Comparison of ENCODE assay signal across 17 cellular contexts in the genomic region with DNA sequence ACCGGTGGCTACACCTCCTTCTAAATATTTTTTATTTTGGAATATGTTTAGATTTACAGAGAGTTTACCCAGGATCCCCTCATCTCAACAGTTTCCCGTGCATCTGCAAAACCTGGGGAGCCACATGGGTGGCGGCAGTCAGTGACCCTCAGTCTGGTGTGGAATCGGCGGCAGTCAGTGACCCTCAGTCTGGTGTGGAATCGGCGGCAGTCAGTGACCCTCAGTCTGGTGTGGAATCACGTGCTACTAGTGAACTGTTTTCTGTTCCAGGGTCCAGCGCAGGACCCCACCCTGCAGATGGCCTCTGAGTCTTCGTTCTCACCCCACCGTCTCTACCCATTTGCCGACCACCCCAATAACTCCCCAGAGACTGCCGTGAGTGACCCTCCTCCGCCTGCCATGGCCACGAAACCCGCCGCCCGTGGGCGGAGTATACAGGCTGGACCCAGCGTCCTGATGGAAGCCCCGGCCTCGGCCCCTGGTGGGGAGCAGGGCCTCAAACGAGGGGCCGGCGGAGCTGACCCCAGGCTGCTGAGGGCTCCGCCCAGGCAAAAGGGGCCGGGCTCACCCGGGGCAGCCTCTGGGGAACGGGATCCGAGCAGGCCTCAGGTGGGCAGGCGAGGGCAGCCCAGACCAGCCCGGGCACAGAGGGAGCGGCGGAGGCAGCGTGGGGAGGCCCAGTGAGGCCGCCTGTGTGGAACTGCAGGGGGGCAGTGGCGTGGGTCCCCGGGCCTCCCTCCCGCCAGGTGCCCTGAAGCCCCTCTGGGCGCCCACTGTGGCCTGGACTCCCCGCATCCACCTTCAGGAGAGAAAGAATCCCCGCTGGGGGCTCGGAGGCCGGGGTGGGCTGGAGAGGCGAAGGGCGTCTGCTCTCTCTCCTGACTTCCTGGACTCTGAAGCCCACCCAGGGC. TPM values are rescaled to one million over a fixed set of nuclear protein-coding genes. Genes with fewer than 3 reads are reported as not detected.
A peak's percentile ranks its signal among the peaks of the same experiment; 100 is the strongest.
DNase-seq lines count a peak whose midpoint lies in the region; ATAC-seq and TF ChIP-seq lines count a peak whose summit lies in the region.
"Had no signal": no experiment of that assay in that cellular context is flagged by ENCODE, and none has a peak within 500 bp of the region (broad histone marks: within the 10 kb centered on the region; RNA-seq: fewer than 3 reads in every experiment).

No MANE protein-coding gene starts in this region.

- WGBS in heart right ventricle, 2 donors, result 66 to 68% methylated on average over 44 to 46 of the region's 46 CpGs
- 62 to 63% methylated on average over 46 of the region's 46 CpGs for WGBS in aorta, 2 donors

- H3K9me3 Mint-ChIP-seq in Calu3 (ENCODE audit: low read depth, unreplicated experiment), result no peaks in the 10 kb centered on the region

- CTCF ChIA-PET in Calu3 (lab: Charles Lee) (no interaction called here), HEK293T (lab: Yijun Ruan, JAX) (no interaction called here)

- H3K27ac ChIP-seq in heart right ventricle (no peak overlapping the region), lower lobe of right lung (no peak overlapping the region), aorta (ENCODE audit: low read depth in 1 of 2, low read length in 2 of 2) (no peak overlapping the region)

- TF ChIP-seq CTCF in heart right ventricle (IDR thresholded peaks at IDR 0.05) (no peak), lower lobe of right lung (IDR thresholded peaks at IDR 0.05) (no peak), Calu3 (IDR thresholded peaks at IDR 0.05; ENCODE audit: unreplicated experiment) (no peak)

- H3K4me3 Mint-ChIP-seq in T-helper 17 cell (peak overlapping the region; percentile 25), Calu3 (ENCODE audit: low read depth, unreplicated experiment) (no peak overlapping the region)

- ATAC-seq in heart right ventricle (no peak), T-helper 17 cell (no peak), lower lobe of right lung (no peak), aorta (ENCODE audit: low FRiP score) (peak; percentile 64), HG03460 (IDR thresholded peaks at IDR 0.05; ENCODE audit: unreplicated experiment) (no peak)
- ATAC-seq: K562 had no signal

- no peaks in the 10 kb centered on the region for H3K36me3 ChIP-seq in heart right ventricle
- no peaks in the 10 kb centered on the region for H3K36me3 ChIP-seq in lower lobe of right lung
- no peaks in the 10 kb centered on the region for H3K36me3 ChIP-seq in aorta (ENCODE audit: control insufficient read depth in 1 of 2, insufficient read depth in 2 of 2, low read length in 1 of 2)

- H3K36me3 Mint-ChIP-seq in T-helper 17 cell (ENCODE audit: low read depth) (peaks cover 2% of the 10 kb centered on the region), Calu3 (ENCODE audit: insufficient read depth, unreplicated experiment) (peaks cover 5% of the 10 kb centered on the region)

- H3K27me3 ChIP-seq in heart right ventricle, result peaks cover 35 to 69% (median 58%) of the 10 kb centered on the region in 7 donors
- peaks cover 56% of the 10 kb centered on the region for H3K27me3 ChIP-seq in lower lobe of right lung (ENCODE audit: low read depth)
- H3K27me3 ChIP-seq in aorta (ENCODE audit: control insufficient read depth in 1 of 2, insufficient read depth in 2 of 2, low read length in 1 of 2), result no peaks in the 10 kb centered on the region

- intact Hi-C loops in cardiac septum (cut with DNase I) (no loop called here), heart right ventricle (cut with DNase I) (no loop called here), lower lobe of right lung (cut with DNase I) (no loop called here), aorta (cut with DNase I) (no loop called here), Calu3 (cut with micrococcal nuclease; ENCODE audit: unreplicated experiment) (loop anchor here (5.0 kb wide), 1 partner anchor 78 kb away; no protein-coding TSS in a partner anchor)

- H3K9me3 ChIP-seq in heart right ventricle (no peaks in the 10 kb centered on the region), T-helper 17 cell (ENCODE audit: control insufficient read depth, low read length, poor library complexity, severe bottlenecking) (no peaks in the 10 kb centered on the region), lower lobe of right lung (no peaks in the 10 kb centered on the region), aorta (ENCODE audit: control insufficient read depth, low read length) (no peaks in the 10 kb centered on the region)

- H3K27me3 Mint-ChIP-seq in T-helper 17 cell (peaks cover 34% of the 10 kb centered on the region), Calu3 (ENCODE audit: unreplicated experiment) (peaks cover 32% of the 10 kb centered on the region)

- H3K4me1 Mint-ChIP-seq in T-helper 17 cell (peaks cover 11% of the 10 kb centered on the region), Calu3 (ENCODE audit: low read depth, unreplicated experiment) (peaks cover 23% of the 10 kb centered on the region)

- POLR2A ChIA-PET in HEK293T (lab: Yijun Ruan, JAX), result no interaction called here

- H3K27ac Mint-ChIP-seq in T-helper 17 cell, result no peak overlapping the region
- H3K27ac Mint-ChIP-seq in Calu3 (ENCODE audit: unreplicated experiment), result no peak overlapping the region

- DNase-seq in cardiac septum (ENCODE audit: low spot score) (peak; percentile 67), heart right ventricle (no peak), T-helper 17 cell (peak in 1 of 3 donors; percentile 17), lower lobe of right lung (peak; percentile 43), aorta (peak in 1 of 2 donors; percentile 71), Calu3 (no peak), HEK293T (ENCODE audit: extremely low spot score) (no peak)
- DNase-seq: AML-193, hypothalamus, NCI-H1417, NCI-H446 treated with DMSO at 0.1 percent for 48 hours, occipital lobe had no signal

- no TSS peak for BruUV-seq in Calu3 (replicated peaks; lab: Mats Ljungman, UMichigan)

- no peak overlapping the region for H3K4me3 ChIP-seq in heart right ventricle
- H3K4me3 ChIP-seq in lower lobe of right lung, result no peak overlapping the region
- no peak overlapping the region for H3K4me3 ChIP-seq in aorta (ENCODE audit: low read length in 2 of 2)
- H3K4me3 ChIP-seq: K562 had no signal

- H3K4me1 ChIP-seq in heart right ventricle (peaks cover 0 to 12% (median 6%) of the 10 kb centered on the region in 9 donors), lower lobe of right lung (peaks cover 11% of the 10 kb centered on the region), aorta (ENCODE audit: control insufficient read depth in 1 of 2, insufficient read depth in 2 of 2, low read length in 2 of 2) (no peaks in the 10 kb centered on the region)

TF ChIP-seq in HEK293T, 16 proteins besides CTCF, POLR2A, EP300 and RAD21:
- TF ChIP-seq ELF4 (IDR thresholded peaks at IDR 0.05), result no peak
- TF ChIP-seq, protein P1, sequence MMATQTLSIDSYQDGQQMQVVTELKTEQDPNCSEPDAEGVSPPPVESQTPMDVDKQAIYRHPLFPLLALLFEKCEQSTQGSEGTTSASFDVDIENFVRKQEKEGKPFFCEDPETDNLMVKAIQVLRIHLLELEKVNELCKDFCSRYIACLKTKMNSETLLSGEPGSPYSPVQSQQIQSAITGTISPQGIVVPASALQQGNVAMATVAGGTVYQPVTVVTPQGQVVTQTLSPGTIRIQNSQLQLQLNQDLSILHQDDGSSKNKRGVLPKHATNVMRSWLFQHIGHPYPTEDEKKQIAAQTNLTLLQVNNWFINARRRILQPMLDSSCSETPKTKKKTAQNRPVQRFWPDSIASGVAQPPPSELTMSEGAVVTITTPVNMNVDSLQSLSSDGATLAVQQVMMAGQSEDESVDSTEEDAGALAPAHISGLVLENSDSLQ (IDR thresholded peaks at IDR 0.05), result no peak
- TF ChIP-seq FOXM1 (IDR thresholded peaks at IDR 0.05; ENCODE audit: borderline replicate concordance), result no peak
- TF ChIP-seq ARNT (IDR thresholded peaks at IDR 0.05), result no peak
- TF ChIP-seq ZNF384 (IDR thresholded peaks at IDR 0.05), result no peak
- TF ChIP-seq FOXA1 (IDR thresholded peaks at IDR 0.05), result no peak
- TF ChIP-seq SUZ12 (IDR thresholded peaks at IDR 0.05), result no peak
- TF ChIP-seq FOXK2 (IDR thresholded peaks at IDR 0.05), result no peak
- TF ChIP-seq CTBP1 (IDR thresholded peaks at IDR 0.05; ENCODE audit: borderline replicate concordance), result no peak
- TF ChIP-seq L3MBTL2 (conservative IDR thresholded peaks at IDR 0.05), result no peak
- no peak for TF ChIP-seq SP1 (IDR thresholded peaks at IDR 0.05)
- TF ChIP-seq NFRKB (IDR thresholded peaks at IDR 0.05), result no peak
- no peak for TF ChIP-seq LEF1 (IDR thresholded peaks at IDR 0.05; ENCODE audit: borderline replicate concordance)
- no peak for TF ChIP-seq TARDBP (IDR thresholded peaks at IDR 0.05)
- TF ChIP-seq HDGF (IDR thresholded peaks at IDR 0.05; ENCODE audit: borderline replicate concordance), result no peak

RNA-seq across cellular contexts. Expression of a gene that starts 2.5 kb away (rescaled TPM):
- total RNA-seq in cardiac septum, result not detected
- total RNA-seq in heart right ventricle, result under 1 TPM in 1 of 10 donors, not detected in 9; 0.11 TPM
- not detected for polyA plus RNA-seq in heart right ventricle
- not detected for total RNA-seq in T-helper 17 cell
- total RNA-seq in lower lobe of right lung, result 0.09 TPM
- not detected for total RNA-seq in aorta
- under 1 TPM in 1 of 2 donors, not detected in 1; 0.05 TPM for polyA plus RNA-seq in aorta
- total RNA-seq in Calu3 (2022), result not detected in 2 replicates
- total RNA-seq: epithelial cell of proximal tubule; lung microvascular endothelial cell; occipital lobe; T-helper 1 cell treated with Interleukin-12 subunit alpha and Interleukin-12 subunit beta and Interleukin-4 antibody, amounts not matched to agents 30 ng/mL and 1 ng/mL, for 36 hours had no signal

RNA-seq across cellular contexts. Expression of a gene that starts 48.1 kb away (rescaled TPM):
- total RNA-seq in cardiac septum, result not detected
- total RNA-seq in heart right ventricle, result not detected
- polyA plus RNA-seq in heart right ventricle, result not detected
- total RNA-seq in T-helper 17 cell, result not detected
- not detected for total RNA-seq in lower lobe of right lung
- not detected for total RNA-seq in aorta
- polyA plus RNA-seq in aorta, result not detected
- total RNA-seq in Calu3 (2022), result not detected in 2 replicates
- total RNA-seq: epithelial cell of proximal tubule; K562; lung microvascular endothelial cell; occipital lobe; T-helper 1 cell treated with Interleukin-12 subunit alpha and Interleukin-12 subunit beta and Interleukin-4 antibody, amounts not matched to agents 30 ng/mL and 1 ng/mL, for 36 hours had no signal
- polyA plus RNA-seq: K562 had no signal

RNA-seq across cellular contexts. Expression of a gene that starts 49.4 kb away (rescaled TPM):
- total RNA-seq in cardiac septum (31.3 TPM), heart right ventricle (10 to 100 TPM; 27.4 to 81.6 (median 41.6) TPM), T-helper 17 cell (100 to 1,000 TPM; 227 to 241 TPM), lower lobe of right lung (94.7 TPM), aorta (10 to 100 TPM; 41.4 to 74.9 TPM), Calu3 (2022) (86.3 and 97.3 TPM in 2 replicates)
- polyA plus RNA-seq in heart right ventricle (10 to 100 TPM; 43.9 to 62.0 TPM), aorta (10 to 100 TPM; 11.0 to 16.0 TPM)

Comparison
In these comparisons a context has a peak if more than half of its experiments do, and no peak if none do; other contexts are left out.
1. DNase-seq: peak in cardiac septum (single experiment) and lower lobe of right lung (single experiment); none in heart right ventricle (0 of 2), Calu3 (single experiment) and HEK293T (single experiment).